In genomic region chr6:44489912-44490604, GRCh38 we compare ENCODE assay signal across 12 cellular contexts.
A peak's percentile ranks its signal among the peaks of the same experiment; 100 is the strongest.
DNase-seq lines count a peak whose midpoint lies in the region; ATAC-seq and TF ChIP-seq lines count a peak whose summit lies in the region.
"Had no signal": no experiment of that assay in that cellular context is flagged by ENCODE, and none has a peak within 500 bp of the region (broad histone marks: within the 10 kb centered on the region; RNA-seq: fewer than 3 reads in every experiment).

No MANE protein-coding gene starts in this region.

- DNase-seq in DMS53 (lab: John Stamatoyannopoulos, UW), result peak; percentile 33
- no peak for DNase-seq in DMS53 treated with DMSO at 0.1 percent for 48 hours (lab: John Stamatoyannopoulos, UW; ENCODE audit: unreplicated experiment)
- DNase-seq in dermis microvascular lymphatic vessel endothelial cell (ENCODE audit: low read depth in 2 of 2), result peak; percentile 12 to 96
- peak; percentile 65 to 74 for DNase-seq in uterus
- no peak for DNase-seq in NCI-H2227 (lab: John Stamatoyannopoulos, UW; ENCODE audit: unreplicated experiment)
- no peak for DNase-seq in stimulated activated naive B cell treated with anti-CD40 and anti-IgM and Interleukin-4, amounts not matched to agents 10 μg/mL and 1 μg/mL and 100 μg/mL, for 72 hours
- DNase-seq: activated CD4-positive, alpha-beta T cell treated with anti-CD3 and anti-CD28 coated beads for 1 hour; glutamatergic neuron; stimulated activated CD4-positive, alpha-beta T cell treated with anti-CD3 and anti-CD28 coated beads, Interleukin-4, amount 100 ng/mL, for 4 hours had no signal

- H3K27me3 ChIP-seq in uterus, result no peaks in the 10 kb centered on the region

- peak overlapping the region; percentile 41 for H3K27ac ChIP-seq in mesodermal cell (ENCODE audit: low read depth, low read length, severe bottlenecking)
- H3K27ac ChIP-seq in uterus, result peak overlapping the region; percentile 66 to 79

- no peaks in the 10 kb centered on the region for H3K4me1 Mint-ChIP-seq in stimulated activated naive B cell treated with anti-CD40 and anti-IgM and Interleukin-4, amounts not matched to agents 10 μg/mL and 1 μg/mL and 100 μg/mL, for 72 hours
- H3K4me1 Mint-ChIP-seq: IgD-negative memory B cell had no signal

- no peak for TF ChIP-seq POLR2A in uterus (IDR thresholded peaks at IDR 0.05)

- H3K4me1 ChIP-seq in mesodermal cell (ENCODE audit: control insufficient read depth, insufficient read depth, low read length, poor library complexity, severe bottlenecking) (peaks cover 7% of the 10 kb centered on the region), uterus (peaks cover 0 to 3% of the 10 kb centered on the region in 2 donors)

- ATAC-seq in GM19455 (IDR thresholded peaks at IDR 0.05; ENCODE audit: unreplicated experiment), result no peak
- no peak for ATAC-seq in stimulated activated naive B cell treated with anti-CD40 and anti-IgM and Interleukin-4, amounts not matched to agents 10 μg/mL and 1 μg/mL and 100 μg/mL, for 72 hours (replicated peaks)

- 69 to 84% methylated on average over 5 of the region's 6 CpGs for WGBS in mesodermal cell (ENCODE audit: insufficient coverage in 2 of 2), 2 experiments

- no peaks in the 10 kb centered on the region for H3K36me3 Mint-ChIP-seq in stimulated activated naive B cell treated with anti-CD40 and anti-IgM and Interleukin-4, amounts not matched to agents 10 μg/mL and 1 μg/mL and 100 μg/mL, for 72 hours

- intact Hi-C loops in uterus (cut with DNase I; ENCODE audit: low total_unique reads), result no loop called here

- no peaks in the 10 kb centered on the region for H3K9me3 Mint-ChIP-seq in stimulated activated naive B cell treated with anti-CD40 and anti-IgM and Interleukin-4, amounts not matched to agents 10 μg/mL and 1 μg/mL and 100 μg/mL, for 72 hours

- no peak overlapping the region for H3K27ac Mint-ChIP-seq in stimulated activated naive B cell treated with anti-CD40 and anti-IgM and Interleukin-4, amounts not matched to agents 10 μg/mL and 1 μg/mL and 100 μg/mL, for 72 hours

- H3K9me3 ChIP-seq in mesodermal cell (ENCODE audit: control insufficient read depth, low read length), result no peaks in the 10 kb centered on the region
- no peaks in the 10 kb centered on the region for H3K9me3 ChIP-seq in uterus

- H3K4me3 Mint-ChIP-seq in stimulated activated naive B cell treated with anti-CD40 and anti-IgM and Interleukin-4, amounts not matched to agents 10 μg/mL and 1 μg/mL and 100 μg/mL, for 72 hours, result no peak overlapping the region
- H3K4me3 Mint-ChIP-seq: IgD-negative memory B cell had no signal

- no peaks in the 10 kb centered on the region for H3K36me3 ChIP-seq in mesodermal cell (ENCODE audit: control insufficient read depth, insufficient read depth, low read length)
- H3K36me3 ChIP-seq in uterus, result no peaks in the 10 kb centered on the region

- H3K4me3 ChIP-seq in mesodermal cell (ENCODE audit: extremely low read depth, insufficient read depth, low read length, poor library complexity, severe bottlenecking) (no peak overlapping the region), uterus (no peak overlapping the region)

- H3K27me3 Mint-ChIP-seq in stimulated activated naive B cell treated with anti-CD40 and anti-IgM and Interleukin-4, amounts not matched to agents 10 μg/mL and 1 μg/mL and 100 μg/mL, for 72 hours, result peaks cover 7 to 16% of the 10 kb centered on the region in 2 donors

- TF ChIP-seq CTCF in uterus (IDR thresholded peaks at IDR 0.05), result no peak

Comparison
In these comparisons a context has a peak if more than half of its experiments do, and no peak if none do; other contexts are left out.
1. DNase-seq: peak in DMS53 (single experiment), dermis microvascular lymphatic vessel endothelial cell (2 of 2) and uterus (2 of 2); none in DMS53 treated with DMSO at 0.1 percent for 48 hours (single experiment), NCI-H2227 (single experiment) and stimulated activated naive B cell treated with anti-CD40 and anti-IgM and Interleukin-4, amounts not matched to agents 10 μg/mL and 1 μg/mL and 100 μg/mL, for 72 hours (single experiment).